Comparison of ENCODE assay signal across 1 cellular context in the genomic region with DNA sequence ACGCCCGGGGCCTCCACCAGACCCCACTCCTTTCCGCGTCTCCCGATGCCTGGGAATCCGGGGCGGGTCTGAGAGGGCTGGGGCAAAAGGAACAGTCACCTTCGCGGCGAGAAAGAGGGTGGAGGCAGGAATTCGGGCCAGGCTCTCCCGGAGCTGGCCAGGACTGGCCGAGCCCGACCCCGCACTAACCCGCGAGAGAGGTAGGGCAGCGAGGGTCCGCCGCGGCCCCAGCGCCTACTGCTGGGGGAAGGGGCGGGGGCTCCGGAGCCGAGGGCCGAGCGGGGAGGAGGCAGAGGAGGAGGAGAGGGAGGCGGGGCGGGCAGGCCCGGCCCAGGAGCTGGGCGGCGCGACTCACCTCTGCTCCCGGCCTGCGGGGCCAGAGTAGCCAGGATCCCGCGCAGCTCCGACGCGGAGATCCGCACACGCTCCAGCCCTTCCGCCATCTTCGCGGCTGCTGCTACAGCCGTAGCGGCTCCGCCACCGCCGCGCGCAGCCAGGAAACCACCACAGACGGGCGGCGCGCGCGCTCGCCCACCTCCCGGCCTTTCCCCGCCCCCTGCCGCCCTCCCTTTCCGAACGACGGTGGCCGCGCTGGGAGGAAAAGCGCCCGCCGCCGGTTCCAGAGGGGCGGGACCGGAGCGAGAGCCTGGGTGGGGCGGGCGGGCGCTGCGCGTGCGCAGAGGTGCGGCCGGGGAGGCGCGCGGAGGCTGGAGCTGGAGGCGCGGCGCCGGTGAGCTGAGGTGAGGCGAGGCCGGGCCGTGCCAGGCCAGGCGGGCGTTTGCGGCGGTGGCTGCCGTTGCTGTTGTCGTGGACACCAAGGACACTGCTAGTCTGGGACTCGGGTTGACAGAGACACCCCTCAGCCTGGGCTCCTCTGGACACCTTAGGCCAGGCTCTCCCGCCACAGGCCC.
TF ChIP-seq lines count a peak whose summit lies in the region.

A gene (minus strand): TSS at position 508 of the 911 bp plus-strand sequence. CDS start 65 bp downstream, at position 443.
A gene with protein sequence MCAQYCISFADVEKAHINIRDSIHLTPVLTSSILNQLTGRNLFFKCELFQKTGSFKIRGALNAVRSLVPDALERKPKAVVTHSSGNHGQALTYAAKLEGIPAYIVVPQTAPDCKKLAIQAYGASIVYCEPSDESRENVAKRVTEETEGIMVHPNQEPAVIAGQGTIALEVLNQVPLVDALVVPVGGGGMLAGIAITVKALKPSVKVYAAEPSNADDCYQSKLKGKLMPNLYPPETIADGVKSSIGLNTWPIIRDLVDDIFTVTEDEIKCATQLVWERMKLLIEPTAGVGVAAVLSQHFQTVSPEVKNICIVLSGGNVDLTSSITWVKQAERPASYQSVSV (plus strand): TSS at position 673 of the 911 bp plus-strand sequence. CDS start 11,611 bp downstream, outside the sequence.

TF ChIP-seq in H1, 55 proteins besides CTCF, POLR2A, EP300 and RAD21:
- TF ChIP-seq, protein P1, sequence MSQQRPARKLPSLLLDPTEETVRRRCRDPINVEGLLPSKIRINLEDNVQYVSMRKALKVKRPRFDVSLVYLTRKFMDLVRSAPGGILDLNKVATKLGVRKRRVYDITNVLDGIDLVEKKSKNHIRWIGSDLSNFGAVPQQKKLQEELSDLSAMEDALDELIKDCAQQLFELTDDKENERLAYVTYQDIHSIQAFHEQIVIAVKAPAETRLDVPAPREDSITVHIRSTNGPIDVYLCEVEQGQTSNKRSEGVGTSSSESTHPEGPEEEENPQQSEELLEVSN (IDR thresholded peaks at IDR 0.05): no peak; the same call in 1 of the 2 replicates
- TF ChIP-seq EZH2 (IDR thresholded peaks at IDR 0.05; ENCODE audit: low read depth, low read length, severe bottlenecking) (no peak), KDM1A (IDR thresholded peaks at IDR 0.05; ENCODE audit: borderline replicate concordance, low read length) (no peak), NRF1 (IDR thresholded peaks at IDR 0.05; ENCODE audit: low read depth, low read length) (peak; percentile 79), PHF8 (conservative IDR thresholded peaks at IDR 0.05; ENCODE audit: low read depth, low read length) (peak; percentile 93), TEAD4 (IDR thresholded peaks at IDR 0.05; ENCODE audit: low read depth, low read length) (peak; percentile 49; the same call in 1 of the 2 replicates), TAF1 (IDR thresholded peaks at IDR 0.05; ENCODE audit: low read depth, low read length) (peak; percentile 81), SP2 (IDR thresholded peaks at IDR 0.05; ENCODE audit: low read length) (no peak), SIX5 (IDR thresholded peaks at IDR 0.05; ENCODE audit: low read depth, low read length) (no peak), FOSL1 (IDR thresholded peaks at IDR 0.05; ENCODE audit: insufficient read depth, low read depth, low read length) (no peak), JUND (IDR thresholded peaks at IDR 0.05; ENCODE audit: low read length) (no peak), SP1 (IDR thresholded peaks at IDR 0.05; ENCODE audit: low read depth, low read length) (0 out of 2 replicates have a peak, but pooled peaks have one; percentile 10), BRCA1 (IDR thresholded peaks at IDR 0.05; ENCODE audit: low read depth, low read length) (no peak), SIRT6 (IDR thresholded peaks at IDR 0.05; ENCODE audit: low read length) (no peak), RNF2 (IDR thresholded peaks at IDR 0.05; ENCODE audit: borderline replicate concordance, low read depth, low read length, missing control alignments, poor library complexity, severe bottlenecking) (no peak), CBX5 (IDR thresholded peaks at IDR 0.05; ENCODE audit: low read depth, low read length) (no peak), KDM5A (IDR thresholded peaks at IDR 0.05; ENCODE audit: low read length) (no peak), BCL11A (IDR thresholded peaks at IDR 0.05; ENCODE audit: low read depth in 2 of 2, low read length in 2 of 2) (no peak), RXRA (IDR thresholded peaks at IDR 0.05; ENCODE audit: insufficient read depth, low read depth, low read length) (0 out of 2 replicates have a peak, but pooled peaks have one; percentile 28), CBX8 (IDR thresholded peaks at IDR 0.05; ENCODE audit: borderline replicate concordance, low read depth, low read length) (no peak), CREB1 (IDR thresholded peaks at IDR 0.05) (no peak), SIN3A (conservative IDR thresholded peaks at IDR 0.05 in 1 of 2, IDR thresholded peaks at IDR 0.05 in 1 of 2; ENCODE audit: low read depth in 1 of 2, low read length in 2 of 2) (peak; percentile 41 to 62; a peak in 2 of 4 replicates), EGR1 (IDR thresholded peaks at IDR 0.05; ENCODE audit: borderline replicate concordance, low read depth, low read length) (no peak), NANOG (IDR thresholded peaks at IDR 0.05; ENCODE audit: insufficient read depth, low read depth, low read length, poor library complexity, severe bottlenecking) (no peak), RBBP5 (IDR thresholded peaks at IDR 0.05; ENCODE audit: borderline replicate concordance, low read depth, low read length) (0 out of 2 replicates have a peak, but pooled peaks have one; percentile 27), POU5F1 (IDR thresholded peaks at IDR 0.05; ENCODE audit: low read depth, low read length) (no peak), YY1 (IDR thresholded peaks at IDR 0.05; ENCODE audit: low read depth, low read length) (peak; percentile 65; the same call in 1 of the 2 replicates), ZNF274 (IDR thresholded peaks at IDR 0.05; ENCODE audit: borderline replicate concordance, extremely low read depth, low read length) (no peak), CTBP2 (IDR thresholded peaks at IDR 0.05; ENCODE audit: borderline replicate concordance, insufficient read depth, insufficient read length, low read length) (no peak), HDAC6 (IDR thresholded peaks at IDR 0.05; ENCODE audit: low read depth, low read length) (no peak), POLR2AphosphoS5 (IDR thresholded peaks at IDR 0.05; ENCODE audit: low read depth, low read length) (peak; percentile 84), TBP (IDR thresholded peaks at IDR 0.05; ENCODE audit: low read depth, low read length) (peak; percentile 65; the same call in 1 of the 2 replicates), KDM4A (IDR thresholded peaks at IDR 0.05; ENCODE audit: low read depth, low read length, severe bottlenecking) (peak; percentile 37), CHD2 (IDR thresholded peaks at IDR 0.05; ENCODE audit: low read length) (peak; percentile 58; the same call in 1 of the 2 replicates), SP4 (IDR thresholded peaks at IDR 0.05; ENCODE audit: low read length) (no peak), SUZ12 (IDR thresholded peaks at IDR 0.05; ENCODE audit: low read length) (no peak), CHD1 (IDR thresholded peaks at IDR 0.05; ENCODE audit: low read depth, low read length) (no peak), SAP30 (IDR thresholded peaks at IDR 0.05; ENCODE audit: insufficient read depth, insufficient replicate concordance, low read length) (no peak), SRF (IDR thresholded peaks at IDR 0.05; ENCODE audit: low read depth, low read length) (no peak), TAF7 (optimal IDR thresholded peaks at IDR 0.05; ENCODE audit: borderline replicate concordance, low read depth, low read length) (no peak)
- TF ChIP-seq, protein P2, sequence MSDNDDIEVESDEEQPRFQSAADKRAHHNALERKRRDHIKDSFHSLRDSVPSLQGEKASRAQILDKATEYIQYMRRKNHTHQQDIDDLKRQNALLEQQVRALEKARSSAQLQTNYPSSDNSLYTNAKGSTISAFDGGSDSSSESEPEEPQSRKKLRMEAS (IDR thresholded peaks at IDR 0.05): peak; percentile 38
- TF ChIP-seq, protein P3, sequence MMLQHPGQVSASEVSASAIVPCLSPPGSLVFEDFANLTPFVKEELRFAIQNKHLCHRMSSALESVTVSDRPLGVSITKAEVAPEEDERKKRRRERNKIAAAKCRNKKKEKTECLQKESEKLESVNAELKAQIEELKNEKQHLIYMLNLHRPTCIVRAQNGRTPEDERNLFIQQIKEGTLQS (IDR thresholded peaks at IDR 0.05; ENCODE audit: insufficient read depth, low read depth, low read length): no peak
